In genomic region chr20:12410783-12411182, GRCh38 we compare ENCODE assay signal across 30 cellular contexts.
"Had no signal": no experiment of that assay in that cellular context is flagged by ENCODE, and none has a peak within 500 bp of the region (broad histone marks: within the 10 kb centered on the region; RNA-seq: fewer than 3 reads in every experiment).

No MANE protein-coding gene starts in this region.

- H3K27me3 ChIP-seq: adrenal gland, body of pancreas, MG63, Peyer's patch, SJSA1 had no signal

- H3K36me3 ChIP-seq: adrenal gland, MG63, Peyer's patch, SJSA1 had no signal

- DNase-seq: activated CD4-positive, alpha-beta T cell treated with anti-CD3 and anti-CD28 coated beads for 48 hours; activated CD4-positive, alpha-beta T cell treated with anti-CD3 and anti-CD28 coated beads, Interleukin-2, amount 50 U/mL, for 4 hours; activated CD4-positive, CD25-positive, alpha-beta regulatory T cell treated with anti-CD3 and anti-CD28 coated beads, Interleukin-2, amount 50 U/mL, for 72 hours; activated CD8-positive, alpha-beta memory T cell treated with anti-CD3 and anti-CD28 coated beads, Interleukin-2, amount 50 U/mL, for 48 hours; activated CD8-positive, alpha-beta T cell treated with anti-CD3 and anti-CD28 coated beads, Interleukin-2, amount 10 ng/mL, durations not matched to agents 7 days and 5 days; activated naive CD4-positive, alpha-beta T cell treated with anti-CD3 and anti-CD28 coated beads, Interleukin-2, amount 50 U/mL, for 16 hours; activated naive CD8-positive, alpha-beta T cell treated with anti-CD3 and anti-CD28 coated beads, Interleukin-2, amount 10 ng/mL, durations not matched to agents 7 days and 5 days; activated T-cell treated with anti-CD3 and anti-CD28 coated beads, Interleukin-2, amount 50 U/mL, for 1 hour; adrenal gland; aorta; body of pancreas; KG1; MG63; MV-4-11; NCI-H1092 treated with DMSO at 0.1 percent for 48 hours; NCI-H1417 treated with DMSO at 0.1 percent for 48 hours; NCI-H1694; NCI-H2029; NCI-H2107; NCI-H345; NCI-H510A; NCI-H526 treated with DMSO at 0.1 percent for 48 hours; NCI-H82; Peyer's patch; SHP77; SW 1271 had no signal

- H3K4me1 ChIP-seq: adrenal gland, body of pancreas, Peyer's patch, SJSA1 had no signal

- H3K27ac ChIP-seq: adrenal gland, body of pancreas, Peyer's patch, RWPE1, SJSA1 had no signal

- ATAC-seq: activated CD8-positive, alpha-beta T cell treated with anti-CD3 and anti-CD28 coated beads, Interleukin-2, amount 10 ng/mL, durations not matched to agents 7 days and 5 days; body of pancreas; SK-N-SH treated with all-trans-retinoic acid at 6 μM for 48 hours; WTC11 had no signal

- H3K4me3 ChIP-seq: adrenal gland, body of pancreas, MG63, Peyer's patch, SJSA1 had no signal
